In genomic region chr19:32661318-32661717, GRCh38 we compare ENCODE assay signal across 20 cellular contexts. TPM values are rescaled to one million over a fixed set of nuclear protein-coding genes. Genes with fewer than 3 reads are reported as not detected.
"Had no signal": no experiment of that assay in that cellular context is flagged by ENCODE, and none has a peak within 500 bp of the region (broad histone marks: within the 10 kb centered on the region; RNA-seq: fewer than 3 reads in every experiment).

No MANE protein-coding gene starts in this region.

- ATAC-seq: effector memory CD8-positive, alpha-beta T cell; heart left ventricle; natural killer cell; upper lobe of right lung had no signal

- H3K9me3 ChIP-seq: esophagus squamous epithelium, heart left ventricle, ovary, thyroid gland, upper lobe of right lung, vagina had no signal

- H3K27me3 Mint-ChIP-seq: dendritic cell treated with granulocyte-macrophage colony-stimulating factor and Interleukin-4, amounts not matched to agents 40 ng/mL and 50 ng/mL, for 4 days; effector memory CD8-positive, alpha-beta T cell had no signal

- H3K4me3 Mint-ChIP-seq: dendritic cell treated with granulocyte-macrophage colony-stimulating factor and Interleukin-4, amounts not matched to agents 40 ng/mL and 50 ng/mL, for 4 days; effector memory CD8-positive, alpha-beta T cell; natural killer cell; neural crest cell had no signal

- H3K4me1 Mint-ChIP-seq: neural crest cell had no signal

- H3K27ac ChIP-seq: esophagus squamous epithelium, heart left ventricle, ovary, thyroid gland, upper lobe of right lung, vagina had no signal

- H3K36me3 Mint-ChIP-seq: natural killer cell had no signal

- DNase-seq: effector memory CD8-positive, alpha-beta T cell; esophagus squamous epithelium; foreskin fibroblast; heart left ventricle; hippocampal formation; kidney glomerular epithelial cell; natural killer cell; ovary; right cardiac atrium; stimulated activated CD4-positive, alpha-beta T cell treated with anti-CD3 and anti-CD28 coated beads, Interleukin-2, amount 100 ng/mL, for 48 hours; stimulated activated naive CD4-positive, alpha-beta T cell treated with Interleukin-2 at 50 U/mL for 16 hours; thyroid gland; upper lobe of right lung had no signal

- H3K36me3 ChIP-seq: ovary had no signal

- H3K9me3 Mint-ChIP-seq: dendritic cell treated with granulocyte-macrophage colony-stimulating factor and Interleukin-4, amounts not matched to agents 40 ng/mL and 50 ng/mL, for 4 days; effector memory CD8-positive, alpha-beta T cell; natural killer cell; neural crest cell had no signal

- H3K27me3 ChIP-seq: esophagus squamous epithelium, heart left ventricle, ovary, thyroid gland, upper lobe of right lung, vagina had no signal

- FAIRE-seq: colon, islet of Langerhans had no signal

- H3K4me2 ChIP-seq: smooth muscle cell had no signal

- H3K27ac Mint-ChIP-seq: dendritic cell treated with granulocyte-macrophage colony-stimulating factor and Interleukin-4, amounts not matched to agents 40 ng/mL and 50 ng/mL, for 4 days; effector memory CD8-positive, alpha-beta T cell had no signal

- H3K4me3 ChIP-seq: esophagus squamous epithelium, heart left ventricle, ovary, smooth muscle cell, thyroid gland, upper lobe of right lung, vagina had no signal

- H3K4me1 ChIP-seq: esophagus squamous epithelium, thyroid gland, upper lobe of right lung, vagina had no signal

RNA-seq across cellular contexts. Expression of gene RGS9BP, which starts 14.3 kb away (rescaled TPM):
- total RNA-seq: neural crest cell, smooth muscle cell had no signal
- polyA plus RNA-seq: smooth muscle cell had no signal

RNA-seq across cellular contexts. Expression of gene TDRD12, which starts 58.2 kb away (rescaled TPM):
- total RNA-seq: epithelial cell of proximal tubule, upper lobe of right lung had no signal
- polyA plus RNA-seq: right cardiac atrium had no signal
